In the genomic region with DNA sequence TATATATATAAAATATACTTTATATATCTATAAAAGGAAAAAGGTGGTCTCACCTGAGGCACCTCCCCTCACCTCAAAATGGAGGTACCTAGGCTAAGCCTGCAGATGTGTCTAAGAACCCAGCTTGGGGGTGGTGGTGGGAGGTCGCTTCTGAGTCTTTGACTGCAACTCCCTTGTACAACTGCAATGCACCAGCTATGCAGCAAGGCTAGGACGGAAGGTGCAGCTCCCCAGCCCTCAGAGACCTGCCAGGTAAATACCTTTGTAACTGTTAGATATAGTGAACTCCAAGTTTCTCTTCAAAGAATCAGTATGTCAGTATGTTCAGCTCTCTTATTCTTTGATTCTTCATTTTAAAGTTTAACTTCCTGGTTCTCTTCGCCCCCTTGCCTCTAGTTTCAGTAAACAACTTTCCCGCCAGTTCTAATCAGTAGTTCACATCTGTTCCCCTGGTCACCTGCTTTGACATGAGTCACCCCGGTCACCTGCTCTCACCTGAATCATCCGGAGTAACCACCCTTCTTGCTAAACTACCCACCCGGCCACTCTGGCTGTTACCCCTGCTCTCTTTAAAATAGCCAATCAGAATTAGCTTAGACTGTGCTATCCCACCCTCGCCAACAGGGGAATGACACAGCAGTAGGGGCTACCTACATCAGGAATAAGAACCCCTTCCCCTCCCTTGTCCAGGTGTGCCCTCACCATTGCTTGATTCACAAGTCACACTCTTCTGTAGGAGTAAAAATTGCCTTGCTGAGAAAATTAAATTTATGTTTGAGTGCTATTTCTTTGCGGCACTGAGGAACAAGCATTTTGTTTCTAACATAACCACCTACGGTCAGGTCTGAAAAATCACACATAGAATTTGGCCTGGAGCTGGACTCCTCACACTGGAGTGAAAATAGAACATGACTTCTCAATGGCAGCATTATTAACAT, we compare ENCODE assay signal across 13 cellular contexts. TPM values are rescaled to one million over a fixed set of nuclear protein-coding genes. Genes with fewer than 3 reads are reported as not detected.
A peak's percentile ranks its signal among the peaks of the same experiment; 100 is the strongest.
DNase-seq lines count a peak whose midpoint lies in the region; ATAC-seq and TF ChIP-seq lines count a peak whose summit lies in the region.
"Had no signal": no experiment of that assay in that cellular context is flagged by ENCODE, and none has a peak within 500 bp of the region (broad histone marks: within the 10 kb centered on the region; RNA-seq: fewer than 3 reads in every experiment).

No MANE protein-coding gene starts in this region.

- peak overlapping the region in 3 of 10 experiments; percentile 5 to 14 (median 13); a peak in 2 of 20 replicates for H3K4me3 ChIP-seq in BLaER1 treated with 17β-estradiol and CSF1 and Interleukin-3, amounts not matched to agents 10 nM and 100 nM
- H3K4me3 ChIP-seq in HEK293 (ENCODE audit: low read depth, low read length) (no peak overlapping the region), trophoblast cell (ENCODE audit: low read depth, low read length) (no peak overlapping the region)

- H3K9me3 Mint-ChIP-seq in glutamatergic neuron (ENCODE audit: unreplicated experiment), result peaks cover 18% of the 10 kb centered on the region
- H3K9me3 Mint-ChIP-seq in effector memory CD8-positive, alpha-beta T cell, result peaks cover 0 to 4% of the 10 kb centered on the region in 2 donors

- no peak overlapping the region for H3K23ac ChIP-seq in trophoblast cell (ENCODE audit: low read length)

- peaks cover 0 to 14% (median 0%) of the 10 kb centered on the region in 11 experiments; a peak in 4 of 22 replicates for H3K36me3 ChIP-seq in BLaER1 treated with 17β-estradiol and CSF1 and Interleukin-3, amounts not matched to agents 10 nM and 100 nM
- H3K36me3 ChIP-seq in HEK293 (ENCODE audit: control insufficient read depth in 2 of 2, insufficient read depth in 1 of 2, low read length in 2 of 2), result no peaks in the 10 kb centered on the region
- H3K36me3 ChIP-seq in trophoblast cell (ENCODE audit: control insufficient read depth in 1 of 2, insufficient read depth in 2 of 2, low read length in 2 of 2), result no peaks in the 10 kb centered on the region

- POLR2A ChIA-PET in HEK293 (lab: Yijun Ruan, JAX), result no interaction called here

- CTCF ChIA-PET in HEK293 (lab: Yijun Ruan, JAX), result interaction anchor here (0.5 to 1.1 kb wide), 3 partner anchors 19 to 38 kb away, joined by 3 read pairs; no protein-coding TSS in a partner anchor

- no peak overlapping the region for H2BK5ac ChIP-seq in trophoblast cell (ENCODE audit: low read depth, low read length, poor library complexity)

- peaks cover 8% of the 10 kb centered on the region for H3K27me3 Mint-ChIP-seq in glutamatergic neuron (ENCODE audit: unreplicated experiment)
- peaks cover 5 to 17% of the 10 kb centered on the region in 2 donors for H3K27me3 Mint-ChIP-seq in effector memory CD8-positive, alpha-beta T cell

- DNase-seq in glutamatergic neuron (no peak), trophoblast cell (peak; percentile 42 to 63), NCI-H345 treated with DMSO at 0.1 percent for 48 hours (lab: John Stamatoyannopoulos, UW; ENCODE audit: unreplicated experiment) (no peak), MV-4-11 (lab: John Stamatoyannopoulos, UW) (no peak)
- no peak for DNase-seq in effector memory CD8-positive, alpha-beta T cell
- DNase-seq: COR-L47; DMS153; KG1; NCI-H1436; NK-92 treated with Interleukin-12 subunit alpha and Interleukin-12 subunit beta, amount 100 ng/mL, for 24 hours had no signal

- H3K4me3 Mint-ChIP-seq in glutamatergic neuron (ENCODE audit: unreplicated experiment), result no peak overlapping the region
- H3K4me3 Mint-ChIP-seq in effector memory CD8-positive, alpha-beta T cell, result no peak overlapping the region

- no peak overlapping the region; a peak in 1 of 22 replicates for H3K4me2 ChIP-seq in BLaER1 treated with 17β-estradiol and CSF1 and Interleukin-3, amounts not matched to agents 10 nM and 100 nM
- H3K4me2 ChIP-seq in trophoblast cell (ENCODE audit: low read length), result no peak overlapping the region

- H3K27me3 ChIP-seq in BLaER1 treated with 17β-estradiol and CSF1 and Interleukin-3, amounts not matched to agents 10 nM and 100 nM, result no peaks in the 10 kb centered on the region
- no peaks in the 10 kb centered on the region for H3K27me3 ChIP-seq in trophoblast cell (ENCODE audit: insufficient read depth, low read length)

- no peak overlapping the region for H2AK5ac ChIP-seq in trophoblast cell (ENCODE audit: low read length)

- H3K14ac ChIP-seq in trophoblast cell (ENCODE audit: low read length), result no peak overlapping the region

- peaks cover 10% of the 10 kb centered on the region for H3K79me1 ChIP-seq in trophoblast cell (ENCODE audit: low read length)

- H3K4me1 ChIP-seq in BLaER1 treated with 17β-estradiol and CSF1 and Interleukin-3, amounts not matched to agents 10 nM and 100 nM, result peaks cover 4 to 29% (median 21%) of the 10 kb centered on the region in 10 experiments; a peak in 17 of 20 replicates
- no peaks in the 10 kb centered on the region for H3K4me1 ChIP-seq in HEK293 (ENCODE audit: control insufficient read depth, insufficient read depth, low read length)
- H3K4me1 ChIP-seq in trophoblast cell (ENCODE audit: control insufficient read depth in 1 of 2, insufficient read depth in 2 of 2, low read length in 2 of 2), result peaks cover 1 to 4% of the 10 kb centered on the region in 2 experiments

- peak overlapping the region; percentile 77 for H2BK12ac ChIP-seq in trophoblast cell (ENCODE audit: low read length)

- peaks cover 26 to 45% (median 30%) of the 10 kb centered on the region in 11 experiments for H3K9me3 ChIP-seq in BLaER1 treated with 17β-estradiol and CSF1 and Interleukin-3, amounts not matched to agents 10 nM and 100 nM (replicated peaks in 1 of 11)
- H3K9me3 ChIP-seq in HEK293 (ENCODE audit: control insufficient read depth, insufficient read depth, low read depth, low read length) (no peaks in the 10 kb centered on the region), trophoblast cell (ENCODE audit: insufficient read depth, low read depth, low read length) (peaks cover 7% of the 10 kb centered on the region)

- no peak overlapping the region for H3K18ac ChIP-seq in trophoblast cell (ENCODE audit: low read length)

- no peak overlapping the region for H2BK120ac ChIP-seq in trophoblast cell (ENCODE audit: insufficient read depth, low read length, poor library complexity)

- no peaks in the 10 kb centered on the region for H4K20me1 ChIP-seq in BLaER1 treated with 17β-estradiol and CSF1 and Interleukin-3, amounts not matched to agents 10 nM and 100 nM

- WGBS in trophoblast cell (ENCODE audit: extremely low coverage, insufficient coverage, insufficient read length), result no CpG with 5 or more reads among the region's 10 CpGs

- no peak overlapping the region for H2AFZ ChIP-seq in trophoblast cell (ENCODE audit: insufficient read depth, low read length, poor library complexity)

- H3K27ac Mint-ChIP-seq in glutamatergic neuron (ENCODE audit: unreplicated experiment), result peak overlapping the region; percentile 53
- H3K27ac Mint-ChIP-seq in effector memory CD8-positive, alpha-beta T cell, result no peak overlapping the region

- no peak for TF ChIP-seq CTCF in HEK293 (tag by site-specific recombination; IDR thresholded peaks at IDR 0.05)
- no peak for TF ChIP-seq CTCF in glutamatergic neuron (IDR thresholded peaks at IDR 0.05; ENCODE audit: partially characterized antibody, unreplicated experiment)

- no peak for ATAC-seq in effector memory CD8-positive, alpha-beta T cell (replicated peaks)

- H3K36me3 Mint-ChIP-seq in glutamatergic neuron (ENCODE audit: unreplicated experiment), result peaks cover 16% of the 10 kb centered on the region
- no peaks in the 10 kb centered on the region for H3K36me3 Mint-ChIP-seq in effector memory CD8-positive, alpha-beta T cell (ENCODE audit: insufficient read depth)

- H3K9ac ChIP-seq in BLaER1 treated with 17β-estradiol and CSF1 and Interleukin-3, amounts not matched to agents 10 nM and 100 nM, result no peak overlapping the region
- no peak overlapping the region for H3K9ac ChIP-seq in trophoblast cell (ENCODE audit: low read length)

- H4K8ac ChIP-seq in trophoblast cell (ENCODE audit: low read depth, low read length), result no peak overlapping the region

- H3K79me2 ChIP-seq in trophoblast cell (ENCODE audit: control insufficient read depth, insufficient read depth, low read length, poor library complexity), result no peaks in the 10 kb centered on the region

- H4K91ac ChIP-seq in trophoblast cell (ENCODE audit: low read depth, low read length), result peak overlapping the region; percentile 77

- no peak overlapping the region for H4K12ac ChIP-seq in trophoblast cell (ENCODE audit: low read depth, low read length)

- H3K4ac ChIP-seq in trophoblast cell (ENCODE audit: low read depth, low read length), result no peak overlapping the region

- H3K27ac ChIP-seq in BLaER1 treated with 17β-estradiol and CSF1 and Interleukin-3, amounts not matched to agents 10 nM and 100 nM, result peak overlapping the region in 6 of 11 experiments; percentile 13 to 94 (median 85); a peak in 9 of 22 replicates
- H3K27ac ChIP-seq in HEK293 (ENCODE audit: extremely low read depth, low read depth, low read length), result no peak overlapping the region
- no peak overlapping the region for H3K27ac ChIP-seq in trophoblast cell (ENCODE audit: low read depth, low read length)
- H3K27ac ChIP-seq: C4-2B had no signal

- H3K4me1 Mint-ChIP-seq in glutamatergic neuron (ENCODE audit: low read depth, unreplicated experiment), result peaks cover 28% of the 10 kb centered on the region
- no peaks in the 10 kb centered on the region for H3K4me1 Mint-ChIP-seq in effector memory CD8-positive, alpha-beta T cell (ENCODE audit: low read depth in 2 of 2)

TF ChIP-seq in HEK293, 187 proteins besides CTCF, POLR2A, EP300 and RAD21:
- TF ChIP-seq, protein P1, sequence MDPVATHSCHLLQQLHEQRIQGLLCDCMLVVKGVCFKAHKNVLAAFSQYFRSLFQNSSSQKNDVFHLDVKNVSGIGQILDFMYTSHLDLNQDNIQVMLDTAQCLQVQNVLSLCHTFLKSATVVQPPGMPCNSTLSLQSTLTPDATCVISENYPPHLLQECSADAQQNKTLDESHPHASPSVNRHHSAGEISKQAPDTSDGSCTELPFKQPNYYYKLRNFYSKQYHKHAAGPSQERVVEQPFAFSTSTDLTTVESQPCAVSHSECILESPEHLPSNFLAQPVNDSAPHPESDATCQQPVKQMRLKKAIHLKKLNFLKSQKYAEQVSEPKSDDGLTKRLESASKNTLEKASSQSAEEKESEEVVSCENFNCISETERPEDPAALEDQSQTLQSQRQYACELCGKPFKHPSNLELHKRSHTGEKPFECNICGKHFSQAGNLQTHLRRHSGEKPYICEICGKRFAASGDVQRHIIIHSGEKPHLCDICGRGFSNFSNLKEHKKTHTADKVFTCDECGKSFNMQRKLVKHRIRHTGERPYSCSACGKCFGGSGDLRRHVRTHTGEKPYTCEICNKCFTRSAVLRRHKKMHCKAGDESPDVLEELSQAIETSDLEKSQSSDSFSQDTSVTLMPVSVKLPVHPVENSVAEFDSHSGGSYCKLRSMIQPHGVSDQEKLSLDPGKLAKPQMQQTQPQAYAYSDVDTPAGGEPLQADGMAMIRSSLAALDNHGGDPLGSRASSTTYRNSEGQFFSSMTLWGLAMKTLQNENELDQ (tag by site-specific recombination; IDR thresholded peaks at IDR 0.05; ENCODE audit: low read depth), result no peak
- peak; percentile 89 for TF ChIP-seq SETDB1 (IDR thresholded peaks at IDR 0.05; ENCODE audit: insufficient read length, low read length)

RNA-seq across cellular contexts. Expression of a gene that starts 24.7 kb away (rescaled TPM):
- 103 TPM for total RNA-seq in glutamatergic neuron (ENCODE audit: unreplicated experiment)
- polyA plus RNA-seq in trophoblast cell (2013), result 43.9 and 45.4 TPM in 2 replicates

RNA-seq across cellular contexts. Expression of a gene that starts 48.5 kb away (rescaled TPM):
- 31.8 TPM for total RNA-seq in glutamatergic neuron (ENCODE audit: unreplicated experiment)
- polyA plus RNA-seq in trophoblast cell (2013), result 8.7 and 9.5 TPM in 2 replicates

Comparison
In these comparisons a context has a peak if more than half of its experiments do, and no peak if none do; other contexts are left out.
1. H3K27ac ChIP-seq: peak in BLaER1 treated with 17β-estradiol and CSF1 and Interleukin-3, amounts not matched to agents 10 nM and 100 nM (6 of 11); none in HEK293 (single experiment) and trophoblast cell (single experiment).
2. DNase-seq: peak in trophoblast cell (2 of 2); none in glutamatergic neuron (single experiment), effector memory CD8-positive, alpha-beta T cell (0 of 3), NCI-H345 treated with DMSO at 0.1 percent for 48 hours (single experiment) and MV-4-11 (single experiment).